In the genomic region with DNA sequence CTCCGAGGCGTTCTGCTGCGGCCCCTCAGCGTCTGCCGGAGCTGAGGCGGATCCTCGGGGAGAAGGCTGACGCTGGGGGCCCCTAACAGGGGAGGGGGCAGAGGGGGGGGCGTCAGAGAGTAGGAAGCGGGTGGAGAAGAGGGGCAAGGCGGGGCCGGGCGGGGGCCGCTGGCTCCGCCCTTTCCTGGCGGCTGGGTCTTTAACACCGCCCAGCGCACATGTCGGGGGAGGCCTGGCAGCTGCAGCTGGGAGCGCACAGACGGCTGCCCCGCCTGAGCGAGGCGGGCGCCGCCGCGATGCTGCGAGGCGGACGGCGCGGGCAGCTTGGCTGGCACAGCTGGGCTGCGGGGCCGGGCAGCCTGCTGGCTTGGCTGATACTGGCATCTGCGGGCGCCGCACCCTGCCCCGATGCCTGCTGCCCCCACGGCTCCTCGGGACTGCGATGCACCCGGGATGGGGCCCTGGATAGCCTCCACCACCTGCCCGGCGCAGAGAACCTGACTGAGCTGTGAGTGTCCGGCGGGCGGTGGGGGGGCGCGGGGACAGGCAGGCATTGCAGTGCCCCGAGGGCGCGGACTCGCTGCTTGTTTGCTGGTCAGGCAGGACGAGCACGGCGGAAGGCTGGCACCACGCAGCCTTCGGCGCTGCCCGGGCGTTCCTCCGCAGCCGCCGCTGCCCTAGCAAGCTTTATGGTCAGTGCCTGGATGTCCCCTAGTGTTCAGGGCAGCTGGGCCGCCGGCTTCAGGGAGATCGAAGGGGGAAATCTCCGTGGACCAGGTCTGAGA, we compare ENCODE assay signal across 8 cellular contexts. TPM values are rescaled to one million over a fixed set of nuclear protein-coding genes. Genes with fewer than 3 reads are reported as not detected.
A peak's percentile ranks its signal among the peaks of the same experiment; 100 is the strongest.
DNase-seq lines count a peak whose midpoint lies in the region; ATAC-seq and TF ChIP-seq lines count a peak whose summit lies in the region.

A gene (plus strand): TSS at position 227 of the 785 bp plus-strand sequence. CDS start 70 bp downstream, at position 297.

- intact Hi-C loops in activated B cell treated with CpG ODN at 0.5 μM for 24 hours (cut with micrococcal nuclease) = loop anchor here (1.0 kb wide), 4 partner anchors 48 to 172 kb away; no protein-coding TSS in a partner anchor

- peaks cover 54% of the 10 kb centered on the region for H3K27me3 Mint-ChIP-seq in activated B cell treated with CpG ODN at 0.5 μM for 24 hours

- peak within 1 kb of the TSS; percentile 43 for H3K4me3 ChIP-seq in choroid plexus epithelial cell (ENCODE audit: low read depth, low read length)

- peak within 1 kb of the TSS; percentile 65 for H3K4me3 Mint-ChIP-seq in activated B cell treated with CpG ODN at 0.5 μM for 24 hours

- H3K36me3 Mint-ChIP-seq in activated B cell treated with CpG ODN at 0.5 μM for 24 hours (ENCODE audit: low read depth) = no peaks in the 10 kb centered on the region

- peaks cover 14% of the 10 kb centered on the region for H3K4me1 Mint-ChIP-seq in activated B cell treated with CpG ODN at 0.5 μM for 24 hours

- TF ChIP-seq CTCF in GM10266 (IDR thresholded peaks at IDR 0.05; ENCODE audit: control insufficient read depth, insufficient read depth, low read depth, missing control alignments) (no peak), activated B cell treated with CpG ODN at 0.5 μM for 24 hours (IDR thresholded peaks at IDR 0.05) (no peak), choroid plexus epithelial cell (conservative IDR thresholded peaks at IDR 0.05; ENCODE audit: low read depth, low read length) (no peak)

- H3K9me3 Mint-ChIP-seq in activated B cell treated with CpG ODN at 0.5 μM for 24 hours = no peaks in the 10 kb centered on the region

- CTCF ChIA-PET in activated B cell treated with CpG ODN at 0.5 μM for 24 hours (lab: Charles Lee) = interaction anchor here (0.6 to 5.0 kb wide), 16 partner anchors 10 to 475 kb away, joined by 3 to 66 read pairs (median 6); no protein-coding TSS in a partner anchor

- no peak within 1 kb of the TSS for H3K27ac Mint-ChIP-seq in activated B cell treated with CpG ODN at 0.5 μM for 24 hours

- DNase-seq in GM10266 (ENCODE audit: extremely low spot score) = peak; percentile 85
- DNase-seq in NCI-H1694 treated with DMSO at 0.1 percent for 48 hours (lab: John Stamatoyannopoulos, UW) = peak; percentile 92
- DNase-seq in activated B cell treated with CpG ODN at 0.5 μM for 24 hours = peak; percentile 27
- no peak for DNase-seq in choroid plexus epithelial cell (ENCODE audit: low read depth)
- peak; percentile 43 to 44 for DNase-seq in lung microvascular endothelial cell (ENCODE audit: low read depth in 2 of 2)
- DNase-seq in stimulated activated naive CD4-positive, alpha-beta T cell (lab: John Stamatoyannopoulos, UW) = peak in 5 of 6 experiments; percentile 30 to 51 (median 45)
- no peak for DNase-seq in NOMO-1 treated with DMSO at 0.1 percent for 48 hours (lab: John Stamatoyannopoulos, UW; ENCODE audit: unreplicated experiment)

- ATAC-seq in activated B cell treated with CpG ODN at 0.5 μM for 24 hours (ENCODE audit: low read depth) = peak; percentile 76
- no peak for ATAC-seq in HG03469 (IDR thresholded peaks at IDR 0.05; ENCODE audit: unreplicated experiment)

- POLR2A ChIA-PET in activated B cell treated with CpG ODN at 0.5 μM for 24 hours (lab: Charles Lee) = interaction anchor here (0.5 to 1.7 kb wide), 5 partner anchors 38 to 404 kb away, joined by 3 to 17 read pairs (median 3); no protein-coding TSS in a partner anchor

RNA-seq across cellular contexts. Expression of the gene that starts here (rescaled TPM):
- total RNA-seq in activated B cell treated with CpG ODN at 0.5 μM for 24 hours (0.11 TPM in 1 of 2 replicates, not detected in the other), lung microvascular endothelial cell (not detected in 2 replicates)

Comparison
In these comparisons a context has a peak if more than half of its experiments do, and no peak if none do; other contexts are left out.
1. Peak in DNase-seq and ATAC-seq in activated B cell treated with CpG ODN at 0.5 μM for 24 hours; RNA of the gene not detected or under 1 TPM.
2. Peak in DNase-seq in lung microvascular endothelial cell; RNA of the gene not detected or under 1 TPM.
3. DNase-seq: peak in GM10266 (single experiment), NCI-H1694 treated with DMSO at 0.1 percent for 48 hours (single experiment) and stimulated activated naive CD4-positive, alpha-beta T cell (5 of 6); none in choroid plexus epithelial cell (single experiment) and NOMO-1 treated with DMSO at 0.1 percent for 48 hours (single experiment).